In genomic region chr20:33163856-33164762, GRCh38 we compare ENCODE assay signal across 16 cellular contexts. TPM values are rescaled to one million over a fixed set of nuclear protein-coding genes. Genes with fewer than 3 reads are reported as not detected.
DNase-seq lines count a peak whose midpoint lies in the region; TF ChIP-seq lines count a peak whose summit lies in the region.
"Had no signal": no experiment of that assay in that cellular context is flagged by ENCODE, and none has a peak within 500 bp of the region (broad histone marks: within the 10 kb centered on the region; RNA-seq: fewer than 3 reads in every experiment).

No MANE protein-coding gene starts in this region.

- H4K8ac ChIP-seq in trophoblast cell (ENCODE audit: low read depth, low read length) = no peak overlapping the region

- CTCF ChIA-PET in HEK293 (lab: Yijun Ruan, JAX) = interaction anchor here (0.5 kb wide), 1 partner anchor 16 kb away, joined by 3 read pairs; no protein-coding TSS in a partner anchor

- H2BK5ac ChIP-seq in trophoblast cell (ENCODE audit: low read depth, low read length, poor library complexity) = no peak overlapping the region

- H3K14ac ChIP-seq in trophoblast cell (ENCODE audit: low read length) = no peak overlapping the region

- H2AK5ac ChIP-seq in trophoblast cell (ENCODE audit: low read length) = no peak overlapping the region

- H3K4me1 ChIP-seq in HEK293 (ENCODE audit: control insufficient read depth, insufficient read depth, low read length) (no peaks in the 10 kb centered on the region), endodermal cell (ENCODE audit: control insufficient read depth, insufficient read depth, low read length) (no peaks in the 10 kb centered on the region), trophoblast cell (ENCODE audit: control insufficient read depth in 1 of 2, insufficient read depth in 2 of 2, low read length in 2 of 2) (no peaks in the 10 kb centered on the region)
- H3K4me1 ChIP-seq: Caco-2 had no signal

- POLR2A ChIA-PET in HEK293 (lab: Yijun Ruan, JAX) = no interaction called here

- H3K79me2 ChIP-seq in trophoblast cell (ENCODE audit: control insufficient read depth, insufficient read depth, low read length, poor library complexity) = no peaks in the 10 kb centered on the region

- H3K23ac ChIP-seq in trophoblast cell (ENCODE audit: low read length) = no peak overlapping the region

- no peak overlapping the region for H3K4me3 Mint-ChIP-seq in endodermal cell
- no peak overlapping the region for H3K4me3 Mint-ChIP-seq in progenitor cell of endocrine pancreas (ENCODE audit: low read depth)
- H3K4me3 Mint-ChIP-seq: CD8-positive, alpha-beta memory T cell had no signal

- no peak overlapping the region for H3K18ac ChIP-seq in trophoblast cell (ENCODE audit: low read length)

- H3K79me1 ChIP-seq in trophoblast cell (ENCODE audit: low read length) = no peaks in the 10 kb centered on the region

- no peak overlapping the region for H4K12ac ChIP-seq in trophoblast cell (ENCODE audit: low read depth, low read length)

- no peak overlapping the region for H2BK12ac ChIP-seq in trophoblast cell (ENCODE audit: low read length)

- H2BK120ac ChIP-seq in trophoblast cell (ENCODE audit: insufficient read depth, low read length, poor library complexity) = no peak overlapping the region

- no peaks in the 10 kb centered on the region for H3K36me3 ChIP-seq in HEK293 (ENCODE audit: control insufficient read depth in 2 of 2, insufficient read depth in 1 of 2, low read length in 2 of 2)
- no peaks in the 10 kb centered on the region for H3K36me3 ChIP-seq in endodermal cell (ENCODE audit: control insufficient read depth, insufficient read depth, low read length)
- H3K36me3 ChIP-seq in trophoblast cell (ENCODE audit: control insufficient read depth in 1 of 2, insufficient read depth in 2 of 2, low read length in 2 of 2) = no peaks in the 10 kb centered on the region
- H3K36me3 ChIP-seq: BLaER1 had no signal

- no peaks in the 10 kb centered on the region for H3K36me3 Mint-ChIP-seq in endodermal cell (ENCODE audit: low read depth)
- H3K36me3 Mint-ChIP-seq in progenitor cell of endocrine pancreas (ENCODE audit: insufficient read depth) = no peaks in the 10 kb centered on the region

- H3K27ac Mint-ChIP-seq in endodermal cell (no peak overlapping the region), progenitor cell of endocrine pancreas (no peak overlapping the region)
- H3K27ac Mint-ChIP-seq: CD8-positive, alpha-beta memory T cell had no signal

- H3K27me3 Mint-ChIP-seq in endodermal cell (ENCODE audit: insufficient read depth) = peaks cover 22% of the 10 kb centered on the region
- peaks cover 19% of the 10 kb centered on the region for H3K27me3 Mint-ChIP-seq in progenitor cell of endocrine pancreas

- H3K4me3 ChIP-seq in HEK293 (ENCODE audit: low read depth, low read length) (no peak overlapping the region), endodermal cell (ENCODE audit: low read length) (no peak overlapping the region), trophoblast cell (ENCODE audit: low read depth, low read length) (no peak overlapping the region)
- H3K4me3 ChIP-seq: BLaER1, GM12878 had no signal

- no peak overlapping the region for H3K27ac ChIP-seq in HEK293 (ENCODE audit: extremely low read depth, low read depth, low read length)
- no peak overlapping the region for H3K27ac ChIP-seq in endodermal cell (ENCODE audit: low read depth, low read length)
- no peak overlapping the region for H3K27ac ChIP-seq in trophoblast cell (ENCODE audit: low read depth, low read length)
- H3K27ac ChIP-seq: BLaER1 had no signal

- H3K27me3 ChIP-seq in endodermal cell (ENCODE audit: control insufficient read depth, insufficient read depth, low read length, poor library complexity, severe bottlenecking) (peaks cover 9% of the 10 kb centered on the region), trophoblast cell (ENCODE audit: insufficient read depth, low read length) (no peaks in the 10 kb centered on the region)
- H3K27me3 ChIP-seq: BLaER1 had no signal

- H3K4ac ChIP-seq in trophoblast cell (ENCODE audit: low read depth, low read length) = no peak overlapping the region

- no peak overlapping the region for H3K9ac ChIP-seq in endodermal cell (ENCODE audit: extremely low read depth, low read length, poor library complexity, severe bottlenecking)
- H3K9ac ChIP-seq in trophoblast cell (ENCODE audit: low read length) = no peak overlapping the region
- H3K9ac ChIP-seq: BLaER1 had no signal

- no peak overlapping the region for H2AFZ ChIP-seq in trophoblast cell (ENCODE audit: insufficient read depth, low read length, poor library complexity)

- H3K4me2 ChIP-seq in trophoblast cell (ENCODE audit: low read length) = no peak overlapping the region
- H3K4me2 ChIP-seq: BLaER1 had no signal

- H3K9me3 ChIP-seq in HEK293 (ENCODE audit: control insufficient read depth, insufficient read depth, low read depth, low read length) (no peaks in the 10 kb centered on the region), endodermal cell (ENCODE audit: control insufficient read depth, low read length) (peaks cover 6% of the 10 kb centered on the region), trophoblast cell (ENCODE audit: insufficient read depth, low read depth, low read length) (peaks cover 4% of the 10 kb centered on the region)

- no peak overlapping the region for H4K91ac ChIP-seq in trophoblast cell (ENCODE audit: low read depth, low read length)

- H3K9me3 Mint-ChIP-seq in endodermal cell (peaks cover 6% of the 10 kb centered on the region), progenitor cell of endocrine pancreas (ENCODE audit: low read depth) (peaks cover 5% of the 10 kb centered on the region)

- H3K4me1 Mint-ChIP-seq in endodermal cell (no peaks in the 10 kb centered on the region), progenitor cell of endocrine pancreas (ENCODE audit: low read depth) (peaks cover 4% of the 10 kb centered on the region)
- H3K4me1 Mint-ChIP-seq: CD8-positive, alpha-beta memory T cell had no signal

- WGBS in endodermal cell (ENCODE audit: insufficient coverage in 1 of 2, insufficient read length in 1 of 2), 2 experiments = 88 to 92% methylated on average over 5 to 8 of the region's 8 CpGs
- no CpG with 5 or more reads among the region's 8 CpGs for WGBS in trophoblast cell (ENCODE audit: extremely low coverage, insufficient coverage, insufficient read length)

- DNase-seq in activated CD8-positive, alpha-beta memory T cell treated with anti-CD3 and anti-CD28 coated beads, Interleukin-2, amount 50 U/mL, for 48 hours = peak; percentile 38
- DNase-seq in activated CD8-positive, alpha-beta memory T cell treated with anti-CD3 and anti-CD28 coated beads, Interleukin-2, amount 50 U/mL, for 4 hours = no peak
- DNase-seq in endodermal cell = peak; percentile 28
- peak; percentile 3 for DNase-seq in progenitor cell of endocrine pancreas (ENCODE audit: low spot score, unreplicated experiment)
- no peak for DNase-seq in trophoblast cell
- no peak for DNase-seq in cerebellum (ENCODE audit: low spot score)
- DNase-seq: 8988T; AML-193; Caco-2; CD8-positive, alpha-beta memory T cell; DMS 273 treated with DMSO at 0.1 percent for 48 hours had no signal

- TF ChIP-seq CTCF in HEK293 (tag by site-specific recombination; IDR thresholded peaks at IDR 0.05) (no peak), endodermal cell (conservative IDR thresholded peaks at IDR 0.05) (no peak), progenitor cell of endocrine pancreas (IDR thresholded peaks at IDR 0.05; ENCODE audit: unreplicated experiment) (no peak)

TF ChIP-seq in HEK293, 187 proteins besides CTCF, POLR2A, EP300 and RAD21:
- TF ChIP-seq KLF9 (tag by site-specific recombination; IDR thresholded peaks at IDR 0.05; ENCODE audit: low read depth) (no peak), PRDM1 (tag by site-specific recombination; IDR thresholded peaks at IDR 0.05) (peak; percentile 65), ZNF366 (tag by site-specific recombination; conservative IDR thresholded peaks at IDR 0.05) (peak; percentile 87)

RNA-seq across cellular contexts. Expression of gene BPIFA2, which starts 3.9 kb away (rescaled TPM):
- total RNA-seq in endodermal cell (not detected), progenitor cell of endocrine pancreas (not detected in 2 replicates), cerebellum (not detected)
- not detected for polyA plus RNA-seq in endodermal cell (2013, experiment 1 of 2)
- not detected for polyA plus RNA-seq in endodermal cell (2013, experiment 2 of 2)
- polyA plus RNA-seq in trophoblast cell (2013) = not detected in 2 replicates
- total RNA-seq: Caco-2; CD8-positive, alpha-beta memory T cell; Daoy; GM12878; H4 had no signal
- polyA plus RNA-seq: CD8-positive, alpha-beta memory T cell; GM12878 had no signal

RNA-seq across cellular contexts. Expression of gene BPIFA3, which starts 53.0 kb away (rescaled TPM):
- not detected for total RNA-seq in endodermal cell
- not detected for polyA plus RNA-seq in endodermal cell (2013, experiment 1 of 2)
- polyA plus RNA-seq in endodermal cell (2013, experiment 2 of 2) = not detected
- total RNA-seq in progenitor cell of endocrine pancreas = not detected in 2 replicates
- polyA plus RNA-seq in trophoblast cell (2013) = not detected in 2 replicates
- not detected for total RNA-seq in cerebellum
- total RNA-seq: Caco-2; CD8-positive, alpha-beta memory T cell; Daoy; GM12878; H4 had no signal
- polyA plus RNA-seq: CD8-positive, alpha-beta memory T cell; GM12878 had no signal

Comparison
In these comparisons a context has a peak if more than half of its experiments do, and no peak if none do; other contexts are left out.
1. DNase-seq: peak in activated CD8-positive, alpha-beta memory T cell treated with anti-CD3 and anti-CD28 coated beads, Interleukin-2, amount 50 U/mL, for 48 hours (single experiment), endodermal cell (single experiment) and progenitor cell of endocrine pancreas (single experiment); none in activated CD8-positive, alpha-beta memory T cell treated with anti-CD3 and anti-CD28 coated beads, Interleukin-2, amount 50 U/mL, for 4 hours (single experiment), trophoblast cell (0 of 2) and cerebellum (single experiment).